In the genomic region with DNA sequence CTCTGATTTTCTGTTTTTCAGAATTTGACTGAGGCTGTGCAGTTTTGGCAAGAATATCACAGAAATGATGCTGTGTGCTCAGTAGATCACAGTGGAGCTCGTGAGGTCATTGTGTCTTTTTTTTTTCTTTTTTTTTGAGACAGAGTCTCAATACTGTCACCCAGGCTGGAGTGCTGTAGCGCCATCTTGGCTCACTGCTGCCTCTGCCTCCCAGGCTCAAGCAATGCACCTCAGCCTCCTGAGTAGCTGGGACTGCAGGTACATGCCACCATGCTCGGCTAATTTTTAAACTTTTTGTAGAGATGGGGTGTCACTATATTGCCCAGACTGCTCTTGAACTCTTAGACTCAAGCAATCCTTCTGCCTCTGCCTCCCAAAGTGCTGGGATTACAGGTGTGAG, we compare ENCODE assay signal across 26 cellular contexts.
"Had no signal": no experiment of that assay in that cellular context is flagged by ENCODE, and none has a peak within 500 bp of the region (broad histone marks: within the 10 kb centered on the region; RNA-seq: fewer than 3 reads in every experiment).

No MANE protein-coding gene starts in this region.

- H3K4me3 ChIP-seq: dorsolateral prefrontal cortex, esophagus squamous epithelium, heart right ventricle, lower lobe of right lung, ovary, psoas muscle, sigmoid colon, thoracic aorta, transverse colon, upper lobe of right lung, uterus had no signal

- H3K9me3 ChIP-seq: esophagus squamous epithelium, heart right ventricle, lower lobe of right lung, ovary, psoas muscle, sigmoid colon, thoracic aorta, transverse colon, upper lobe of right lung, uterus had no signal

- H3K27ac ChIP-seq: dorsolateral prefrontal cortex, esophagus squamous epithelium, heart right ventricle, lower lobe of right lung, ovary, psoas muscle, sigmoid colon, thoracic aorta, transverse colon, upper lobe of right lung, uterus had no signal

- H3K27me3 ChIP-seq: esophagus squamous epithelium, heart right ventricle, ovary, sigmoid colon, transverse colon, upper lobe of right lung, uterus had no signal

- H3K36me3 Mint-ChIP-seq: naive thymus-derived CD8-positive, alpha-beta T cell; stimulated activated naive B cell treated with anti-CD40 and anti-IgM and Interleukin-4, amounts not matched to agents 10 μg/mL and 1 μg/mL and 100 μg/mL, for 72 hours had no signal

- DNase-seq: dorsolateral prefrontal cortex; effector CD4-positive, alpha-beta T cell; erythroblast; esophagus squamous epithelium; glutamatergic neuron; heart right ventricle; hippocampal formation; left ventricle myocardium superior; lower lobe of right lung; naive thymus-derived CD8-positive, alpha-beta T cell; nephron progenitor cell; nucleus accumbens; ovary; posterior cingulate gyrus; psoas muscle; right cardiac atrium; sigmoid colon; stimulated activated naive B cell treated with anti-CD40 and anti-IgM and Interleukin-4, amounts not matched to agents 10 μg/mL and 1 μg/mL and 100 μg/mL, for 72 hours; transverse colon; upper lobe of right lung; uterus had no signal

- H3K4me3 Mint-ChIP-seq: naive thymus-derived CD8-positive, alpha-beta T cell; nephron progenitor cell; stimulated activated naive B cell treated with anti-CD40 and anti-IgM and Interleukin-4, amounts not matched to agents 10 μg/mL and 1 μg/mL and 100 μg/mL, for 72 hours; stimulated activated naive CD8-positive, alpha-beta T cell treated with anti-CD3 and anti-CD28 coated beads, Interleukin-15, Interleukin-2, amounts not matched to agents 100 ng/mL and 50 ng/mL, for 24 hours had no signal

- FAIRE-seq: colon, endothelial cell of umbilical vein, keratinocyte had no signal

- H3K27ac Mint-ChIP-seq: naive thymus-derived CD8-positive, alpha-beta T cell; nephron progenitor cell; stimulated activated naive B cell treated with anti-CD40 and anti-IgM and Interleukin-4, amounts not matched to agents 10 μg/mL and 1 μg/mL and 100 μg/mL, for 72 hours; stimulated activated naive CD8-positive, alpha-beta T cell treated with anti-CD3 and anti-CD28 coated beads, Interleukin-15, Interleukin-2, amounts not matched to agents 100 ng/mL and 50 ng/mL, for 24 hours had no signal

- H3K36me3 ChIP-seq: esophagus squamous epithelium, heart right ventricle, lower lobe of right lung, ovary, sigmoid colon, thoracic aorta, transverse colon, upper lobe of right lung, uterus had no signal

- H3K4me1 Mint-ChIP-seq: naive thymus-derived CD8-positive, alpha-beta T cell; stimulated activated naive B cell treated with anti-CD40 and anti-IgM and Interleukin-4, amounts not matched to agents 10 μg/mL and 1 μg/mL and 100 μg/mL, for 72 hours had no signal

- H3K9me3 Mint-ChIP-seq: nephron progenitor cell; stimulated activated naive CD8-positive, alpha-beta T cell treated with anti-CD3 and anti-CD28 coated beads, Interleukin-15, Interleukin-2, amounts not matched to agents 100 ng/mL and 50 ng/mL, for 24 hours had no signal

- H3K27me3 Mint-ChIP-seq: stimulated activated naive B cell treated with anti-CD40 and anti-IgM and Interleukin-4, amounts not matched to agents 10 μg/mL and 1 μg/mL and 100 μg/mL, for 72 hours; stimulated activated naive CD8-positive, alpha-beta T cell treated with anti-CD3 and anti-CD28 coated beads, Interleukin-15, Interleukin-2, amounts not matched to agents 100 ng/mL and 50 ng/mL, for 24 hours had no signal

- H3K4me1 ChIP-seq: lower lobe of right lung, psoas muscle, sigmoid colon, transverse colon, upper lobe of right lung, uterus had no signal

- ATAC-seq: heart right ventricle; left ventricle myocardium superior; naive thymus-derived CD8-positive, alpha-beta T cell; psoas muscle; right cardiac atrium; stimulated activated naive B cell treated with anti-CD40 and anti-IgM and Interleukin-4, amounts not matched to agents 10 μg/mL and 1 μg/mL and 100 μg/mL, for 72 hours; upper lobe of right lung had no signal
